ENCODE assay signal across 9 cellular contexts in genomic region chr9:83154087-83154736, GRCh38.
DNase-seq lines count a peak whose midpoint lies in the region; ATAC-seq lines count a peak whose summit lies in the region.
"Had no signal": no experiment of that assay in that cellular context is flagged by ENCODE, and none has a peak within 500 bp of the region (broad histone marks: within the 10 kb centered on the region; RNA-seq: fewer than 3 reads in every experiment).

No MANE protein-coding gene starts in this region.

- H3K27me3 Mint-ChIP-seq in activated CD4-positive, alpha-beta memory T cell treated with anti-CD3 and anti-CD28 coated beads for 36 hours, result no peaks in the 10 kb centered on the region

- intact Hi-C loops in activated CD4-positive, alpha-beta memory T cell treated with anti-CD3 and anti-CD28 coated beads for 36 hours (cut with micrococcal nuclease), result no loop called here

- no peaks in the 10 kb centered on the region for H3K9me3 Mint-ChIP-seq in activated CD4-positive, alpha-beta memory T cell treated with anti-CD3 and anti-CD28 coated beads for 36 hours

- H3K4me1 Mint-ChIP-seq in activated CD4-positive, alpha-beta memory T cell treated with anti-CD3 and anti-CD28 coated beads for 36 hours (ENCODE audit: low read depth), result no peaks in the 10 kb centered on the region

- H3K36me3 Mint-ChIP-seq in activated CD4-positive, alpha-beta memory T cell treated with anti-CD3 and anti-CD28 coated beads for 36 hours, result no peaks in the 10 kb centered on the region

- POLR2A ChIA-PET in activated CD4-positive, alpha-beta memory T cell treated with anti-CD3 and anti-CD28 coated beads for 36 hours (lab: Charles Lee), result no interaction called here

- CTCF ChIA-PET in activated CD4-positive, alpha-beta memory T cell treated with anti-CD3 and anti-CD28 coated beads for 36 hours (lab: Charles Lee), result no interaction called here

- H3K27ac Mint-ChIP-seq in activated CD4-positive, alpha-beta memory T cell treated with anti-CD3 and anti-CD28 coated beads for 36 hours, result no peak overlapping the region

- DNase-seq in DMS53 (lab: John Stamatoyannopoulos, UW) (peak; percentile 88), fibroblast of peridontal ligament (ENCODE audit: extremely low read depth) (peak; percentile 1), NK-92 (lab: John Stamatoyannopoulos, UW; ENCODE audit: unreplicated experiment) (no peak), amygdala (lab: John Stamatoyannopoulos, UW) (no peak)
- DNase-seq in stimulated activated CD4-positive, alpha-beta T cell treated with anti-CD3 and anti-CD28 coated beads, Interleukin-2, amount 100 ng/mL, for 24 hours, result no peak
- DNase-seq in activated CD4-positive, alpha-beta memory T cell treated with anti-CD3 and anti-CD28 coated beads for 36 hours, result no peak
- DNase-seq: DMS153 had no signal

- no peak overlapping the region for H3K4me3 Mint-ChIP-seq in activated CD4-positive, alpha-beta memory T cell treated with anti-CD3 and anti-CD28 coated beads for 36 hours

- ATAC-seq in GM21423 (IDR thresholded peaks at IDR 0.05; ENCODE audit: unreplicated experiment) (peak; percentile 97), HG03469 (IDR thresholded peaks at IDR 0.05; ENCODE audit: unreplicated experiment) (peak; percentile 97)

Comparison
In these comparisons a context has a peak if more than half of its experiments do, and no peak if none do; other contexts are left out.
1. DNase-seq: peak in DMS53 (single experiment) and fibroblast of peridontal ligament (single experiment); none in NK-92 (single experiment), amygdala (0 of 56), stimulated activated CD4-positive, alpha-beta T cell treated with anti-CD3 and anti-CD28 coated beads, Interleukin-2, amount 100 ng/mL, for 24 hours (0 of 2) and activated CD4-positive, alpha-beta memory T cell treated with anti-CD3 and anti-CD28 coated beads for 36 hours (single experiment).